In the genomic region with DNA sequence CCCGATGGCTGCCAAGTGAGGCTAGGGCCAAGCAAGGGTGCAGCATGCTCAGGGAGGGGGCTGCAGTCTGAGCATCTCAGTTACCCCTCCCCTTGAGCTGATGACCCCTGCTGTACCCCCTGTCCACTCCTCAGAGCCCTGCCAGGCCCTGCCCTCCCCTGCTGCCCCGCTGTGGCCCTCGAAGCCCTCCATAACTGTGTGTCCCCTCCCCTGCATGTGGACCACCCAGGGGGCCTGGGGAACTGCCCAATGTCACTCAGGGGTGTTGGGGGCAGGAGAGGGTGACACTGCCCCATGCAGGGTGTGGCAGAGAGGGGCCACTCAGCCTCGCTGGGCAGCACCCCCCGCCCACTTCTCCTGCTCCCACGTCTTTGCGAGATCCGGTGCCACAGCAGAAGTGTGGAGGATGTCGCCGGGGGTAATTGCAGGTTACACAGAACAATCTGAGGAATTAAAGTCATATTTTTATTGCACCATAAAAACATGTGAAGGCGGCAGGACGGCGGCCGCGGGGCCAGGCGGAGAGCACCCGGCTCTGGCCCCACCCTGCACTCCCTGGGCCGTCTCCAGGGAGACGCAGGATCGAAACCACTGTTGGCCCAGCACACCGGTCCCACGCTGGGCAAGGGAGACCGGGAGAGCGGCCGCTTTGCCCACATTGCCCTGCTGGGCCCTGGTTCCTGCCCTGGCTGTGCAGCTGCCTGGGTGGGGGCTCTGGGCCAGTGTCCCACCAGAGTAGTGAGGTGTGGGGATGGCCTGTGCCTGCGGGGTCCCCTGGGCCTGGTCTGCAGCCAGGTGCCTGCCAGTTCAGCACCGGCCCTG, we compare ENCODE assay signal across 12 cellular contexts. TPM values are rescaled to one million over a fixed set of nuclear protein-coding genes. Genes with fewer than 3 reads are reported as not detected.
DNase-seq lines count a peak whose midpoint lies in the region; ATAC-seq and TF ChIP-seq lines count a peak whose summit lies in the region.
"Had no signal": no experiment of that assay in that cellular context is flagged by ENCODE, and none has a peak within 500 bp of the region (broad histone marks: within the 10 kb centered on the region; RNA-seq: fewer than 3 reads in every experiment).

No MANE protein-coding gene starts in this region.

- no peak for TF ChIP-seq POLR2A in prostate gland (IDR thresholded peaks at IDR 0.05)

- H3K27ac Mint-ChIP-seq in activated CD4-positive, alpha-beta T cell treated with anti-CD3 and anti-CD28 coated beads for 36 hours, result no peak overlapping the region
- H3K27ac Mint-ChIP-seq: activated naive CD8-positive, alpha-beta T cell had no signal

- H3K4me1 Mint-ChIP-seq in activated CD4-positive, alpha-beta T cell treated with anti-CD3 and anti-CD28 coated beads for 36 hours, result peaks cover 10% of the 10 kb centered on the region

- H3K27ac ChIP-seq in HUES6 (ENCODE audit: low read depth, low read length) (0 out of 2 replicates have a peak overlapping the region, but pooled peaks have one; percentile 39), prostate gland (peak overlapping the region; percentile 63 to 69)
- peak overlapping the region; percentile 10 for H3K27ac ChIP-seq in effector memory CD4-positive, alpha-beta T cell (ENCODE audit: insufficient read depth, low read length, poor library complexity, severe bottlenecking)
- H3K27ac ChIP-seq: gastroesophageal sphincter had no signal

- H3K9me3 ChIP-seq in HUES6 (ENCODE audit: control insufficient read depth, insufficient read depth, low read depth, low read length), result no peaks in the 10 kb centered on the region
- H3K9me3 ChIP-seq in effector memory CD4-positive, alpha-beta T cell (ENCODE audit: control insufficient read depth, low read length), result no peaks in the 10 kb centered on the region
- H3K9me3 ChIP-seq in prostate gland, result no peaks in the 10 kb centered on the region
- H3K9me3 ChIP-seq: gastroesophageal sphincter had no signal

- H3K27me3 Mint-ChIP-seq in activated CD4-positive, alpha-beta T cell treated with anti-CD3 and anti-CD28 coated beads for 36 hours, result no peaks in the 10 kb centered on the region
- H3K27me3 Mint-ChIP-seq: activated naive CD8-positive, alpha-beta T cell had no signal

- TF ChIP-seq CTCF in prostate gland (IDR thresholded peaks at IDR 0.05), result no peak

- H3K9me3 Mint-ChIP-seq in activated CD4-positive, alpha-beta T cell treated with anti-CD3 and anti-CD28 coated beads for 36 hours (ENCODE audit: low read depth), result no peaks in the 10 kb centered on the region

- peaks cover 1% of the 10 kb centered on the region; the same call in 1 of the 2 replicates for H3K36me3 ChIP-seq in HUES6 (ENCODE audit: control insufficient read depth, insufficient read depth, low read length)
- H3K36me3 ChIP-seq in effector memory CD4-positive, alpha-beta T cell (ENCODE audit: control insufficient read depth, insufficient read depth, low read length), result no peaks in the 10 kb centered on the region
- H3K36me3 ChIP-seq in prostate gland, result no peaks in the 10 kb centered on the region

- H3K4me1 ChIP-seq in HUES6 (ENCODE audit: control insufficient read depth, insufficient read depth, low read length) (peaks cover 3% of the 10 kb centered on the region; the same call in 1 of the 2 replicates), prostate gland (replicated peaks) (peaks cover 30% of the 10 kb centered on the region)
- peaks cover 13% of the 10 kb centered on the region for H3K4me1 ChIP-seq in effector memory CD4-positive, alpha-beta T cell (ENCODE audit: control insufficient read depth, insufficient read depth, low read length, poor library complexity, severe bottlenecking)
- H3K4me1 ChIP-seq: gastroesophageal sphincter had no signal

- no peaks in the 10 kb centered on the region for H3K36me3 Mint-ChIP-seq in activated CD4-positive, alpha-beta T cell treated with anti-CD3 and anti-CD28 coated beads for 36 hours (ENCODE audit: low read depth)
- H3K36me3 Mint-ChIP-seq: activated naive CD8-positive, alpha-beta T cell had no signal

- H3K4me3 ChIP-seq in HUES6 (ENCODE audit: low read depth, low read length) (no peak overlapping the region), prostate gland (no peak overlapping the region)
- no peak overlapping the region for H3K4me3 ChIP-seq in effector memory CD4-positive, alpha-beta T cell (ENCODE audit: insufficient read depth, low read depth, low read length, poor library complexity, severe bottlenecking)
- H3K4me3 ChIP-seq: gastroesophageal sphincter had no signal

- no peak overlapping the region for H3K4me3 Mint-ChIP-seq in activated CD4-positive, alpha-beta T cell treated with anti-CD3 and anti-CD28 coated beads for 36 hours
- H3K4me3 Mint-ChIP-seq: activated naive CD8-positive, alpha-beta T cell had no signal

- DNase-seq in activated CD4-positive, alpha-beta T cell treated with anti-CD3 and anti-CD28 coated beads for 36 hours, result peak; percentile 2
- DNase-seq in activated CD4-positive, alpha-beta T cell treated with anti-CD3 and anti-CD28 coated beads, Interleukin-2, amount 50 U/mL, for 48 hours, result no peak
- no peak for DNase-seq in effector memory CD4-positive, alpha-beta T cell
- DNase-seq in prostate gland (ENCODE audit: low spot score) (no peak), SHP77 (lab: John Stamatoyannopoulos, UW) (no peak), SKM-1 treated with dmso at 0.1 percent for 144 hours (lab: John Stamatoyannopoulos, UW; ENCODE audit: unreplicated experiment) (no peak), SIG-M5 treated with dmso at 0.1 percent for 504 hours (lab: John Stamatoyannopoulos, UW; ENCODE audit: unreplicated experiment) (no peak)
- DNase-seq: NCI-H2171; stimulated activated CD4-positive, alpha-beta T cell treated with anti-CD3 and anti-CD28 coated beads, Interleukin-4, amount 100 ng/mL, for 4 hours had no signal

- no peak overlapping the region for H3K9ac ChIP-seq in HUES6 (ENCODE audit: low read length)

- CTCF ChIA-PET in activated CD4-positive, alpha-beta T cell treated with anti-CD3 and anti-CD28 coated beads for 36 hours (lab: Charles Lee), result no interaction called here

- WGBS in prostate gland, result 64% methylated on average over 15 of the region's 27 CpGs

- H3K27me3 ChIP-seq in HUES6 (ENCODE audit: control insufficient read depth, insufficient read depth, low read length) (no peaks in the 10 kb centered on the region), prostate gland (replicated peaks; ENCODE audit: insufficient read depth) (no peaks in the 10 kb centered on the region)
- H3K27me3 ChIP-seq in effector memory CD4-positive, alpha-beta T cell (replicated peaks; ENCODE audit: control insufficient read depth, insufficient read depth, low read length, poor library complexity, severe bottlenecking), result no peaks in the 10 kb centered on the region
- H3K27me3 ChIP-seq: gastroesophageal sphincter had no signal

- POLR2A ChIA-PET in activated CD4-positive, alpha-beta T cell treated with anti-CD3 and anti-CD28 coated beads for 36 hours (lab: Charles Lee), result no interaction called here

- intact Hi-C loops in activated CD4-positive, alpha-beta T cell treated with anti-CD3 and anti-CD28 coated beads for 36 hours (cut with DNase I, micrococcal nuclease), result no loop called here
- intact Hi-C loops in prostate gland (cut with DNase I), result no loop called here

- no peak for ATAC-seq in activated CD4-positive, alpha-beta T cell treated with anti-CD3 and anti-CD28 coated beads for 36 hours
- ATAC-seq: gastroesophageal sphincter had no signal

RNA-seq across cellular contexts. Expression of gene GNB1L, which starts 18.7 kb away (rescaled TPM):
- 10 to 100 TPM in 1 of 2 experiments, 1 to 10 TPM in 1; 7.6 to 12.4 TPM for total RNA-seq in activated CD4-positive, alpha-beta T cell treated with anti-CD3 and anti-CD28 coated beads for 36 hours
- total RNA-seq in prostate gland, result 10 to 100 TPM in 1 of 2 donors, 1 to 10 TPM in 1; 5.6 to 12.0 TPM

RNA-seq across cellular contexts. Expression of gene RTL10, which starts 18.7 kb away (rescaled TPM):
- total RNA-seq in activated CD4-positive, alpha-beta T cell treated with anti-CD3 and anti-CD28 coated beads for 36 hours, result 10 to 100 TPM; 14.9 to 15.6 TPM
- 10 to 100 TPM; 15.7 to 41.9 TPM for total RNA-seq in prostate gland

Comparison
In these comparisons a context has a peak if more than half of its experiments do, and no peak if none do; other contexts are left out.
1. H3K27ac ChIP-seq: peak in every context shown above with its lines; median percentile 66 in prostate gland; 39 in HUES6; 10 in effector memory CD4-positive, alpha-beta T cell.